Comparison of ENCODE assay signal across 28 cellular contexts in genomic region chr2:27912512-27912911, GRCh38.
"Had no signal": no experiment of that assay in that cellular context is flagged by ENCODE, and none has a peak within 500 bp of the region (broad histone marks: within the 10 kb centered on the region; RNA-seq: fewer than 3 reads in every experiment).

No MANE protein-coding gene starts in this region.

- H3K4me3 ChIP-seq: left lung, lower lobe of right lung, neural progenitor cell, skin epidermis, stomach, testis, thyroid gland, transverse colon, upper lobe of left lung had no signal

- H3K9me3 ChIP-seq: left lung, lower lobe of right lung, neutrophil, stomach, testis, thyroid gland, transverse colon, upper lobe of left lung had no signal

- H3K27ac ChIP-seq: left lung, lower lobe of right lung, neural progenitor cell, neutrophil, parathyroid adenoma, stomach, testis, thyroid gland, transverse colon, upper lobe of left lung had no signal

- H3K27me3 ChIP-seq: left lung, neural progenitor cell, neutrophil, stomach, testis, thyroid gland, transverse colon, upper lobe of left lung had no signal

- H3K9me3 Mint-ChIP-seq: naive B cell, nephron progenitor cell, neural progenitor cell had no signal

- H3K4me1 ChIP-seq: neural progenitor cell, testis had no signal

- H3K4me3 Mint-ChIP-seq: naive B cell; nephron progenitor cell; neural progenitor cell; stimulated activated naive B cell treated with anti-CD40 and anti-IgM and Interleukin-4, amounts not matched to agents 10 μg/mL and 1 μg/mL and 100 μg/mL, for 72 hours had no signal

- H3K4me1 Mint-ChIP-seq: nephron progenitor cell, neural progenitor cell had no signal

- ATAC-seq: left colon; left lung; lower lobe of right lung; right cardiac atrium; sciatic nerve; stimulated activated naive B cell treated with anti-CD40 and anti-IgM and Interleukin-4, amounts not matched to agents 10 μg/mL and 1 μg/mL and 100 μg/mL, for 72 hours; stimulated activated naive CD8-positive, alpha-beta T cell treated with anti-CD3 and anti-CD28 coated beads, Interleukin-15, Interleukin-2, amounts not matched to agents 100 U/mL and 50 U/mL, for 24 hours had no signal

- H3K4me2 ChIP-seq: neural progenitor cell had no signal

- H3K36me3 ChIP-seq: left lung, lower lobe of right lung, neural progenitor cell, neutrophil, stomach, thyroid gland, transverse colon, upper lobe of left lung had no signal

- H3K27ac Mint-ChIP-seq: nephron progenitor cell; neural progenitor cell; stimulated activated naive B cell treated with anti-CD40 and anti-IgM and Interleukin-4, amounts not matched to agents 10 μg/mL and 1 μg/mL and 100 μg/mL, for 72 hours had no signal

- DNase-seq: head of caudate nucleus; hippocampal formation; left colon; left lung; lower lobe of right lung; mammary epithelial cell; mesenchymal stem cell; naive B cell; nephron progenitor cell; occipital lobe; right cardiac atrium; stimulated activated CD4-positive, alpha-beta T cell treated with anti-CD3 and anti-CD28 coated beads, Interleukin-12 subunit alpha, Interleukin-12 subunit beta, amount 100 ng/mL, for 4 hours; stimulated activated CD4-positive, alpha-beta T cell treated with anti-CD3 and anti-CD28 coated beads, Interleukin-15, amount 100 ng/mL, for 24 hours; stimulated activated CD4-positive, alpha-beta T cell treated with anti-CD3 and anti-CD28 coated beads, Interleukin-2, amount 100 ng/mL, for 24 hours; stimulated activated CD4-positive, alpha-beta T cell treated with anti-CD3 and anti-CD28 coated beads, Interleukin-4, amount 100 ng/mL, for 1 hour; stimulated activated naive B cell treated with anti-CD40 and anti-IgM and Interleukin-4, amounts not matched to agents 10 μg/mL and 1 μg/mL and 100 μg/mL, for 72 hours; stimulated activated naive CD8-positive, alpha-beta T cell treated with anti-CD3 and anti-CD28 coated beads, Interleukin-15, Interleukin-2, amounts not matched to agents 100 U/mL and 50 U/mL, for 24 hours; stomach; testis; thyroid gland; transverse colon; upper lobe of left lung had no signal

- H3K27me3 Mint-ChIP-seq: naive B cell; stimulated activated naive B cell treated with anti-CD40 and anti-IgM and Interleukin-4, amounts not matched to agents 10 μg/mL and 1 μg/mL and 100 μg/mL, for 72 hours had no signal

- H3K9ac ChIP-seq: neural progenitor cell, parathyroid adenoma had no signal

- FAIRE-seq: keratinocyte had no signal
